ENCODE assay signal across 8 cellular contexts in the genomic region with DNA sequence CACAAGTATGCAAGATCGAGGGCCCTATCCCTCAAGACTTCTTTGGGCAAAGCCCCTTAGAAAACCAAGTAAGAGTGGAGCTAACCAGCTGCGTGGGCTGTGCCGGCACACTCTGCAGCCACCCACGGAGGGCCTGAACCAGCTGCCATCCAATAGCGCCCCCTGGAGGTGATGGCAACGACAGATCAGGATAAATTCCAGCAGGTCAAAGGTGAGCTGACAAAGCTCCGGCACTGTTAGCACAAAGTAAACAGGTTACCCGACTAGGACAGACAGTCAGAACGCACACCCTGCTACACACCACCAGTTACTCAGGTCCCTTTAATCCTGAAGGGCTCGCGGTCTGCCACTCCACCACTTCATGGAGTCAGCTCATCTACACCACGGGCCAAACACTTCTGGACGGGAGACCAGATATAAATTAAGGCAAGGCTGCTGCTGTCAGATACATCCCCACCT. TPM values are rescaled to one million over a fixed set of nuclear protein-coding genes. Genes with fewer than 3 reads are reported as not detected.
A peak's percentile ranks its signal among the peaks of the same experiment; 100 is the strongest.
DNase-seq lines count a peak whose midpoint lies in the region; ATAC-seq, FAIRE-seq and TF ChIP-seq lines count a peak whose summit lies in the region.

No MANE protein-coding gene starts in this region.

- H3K36me3 ChIP-seq in PC-9 (ENCODE audit: low read depth) = 0 out of 2 replicates have a peak, but pooled peaks cover 8% of the 10 kb centered on the region
- peaks cover 0 to 22% of the 10 kb centered on the region in 2 donors for H3K36me3 ChIP-seq in prostate gland

- POLR2A ChIA-PET in PC-9 (lab: Charles Lee; ENCODE audit: unreplicated experiment) = interaction anchor here (0.6 kb wide), 2 partner anchors 364 to 534 kb away, joined by 3 to 10 read pairs; no protein-coding TSS in a partner anchor

- no TSS peak for BruUV-seq in PC-9 (replicated peaks; lab: Mats Ljungman, UMichigan)

- H3K4me1 Mint-ChIP-seq in activated T-helper 1 cell treated with anti-CD3 and anti-CD28 coated beads, Interleukin-12 subunit alpha, Interleukin-12 subunit beta, Interleukin-2, Interleukin-4 antibody, amounts not matched to agents 30 ng/mL and 10 ng/mL and 1 ng/mL, durations not matched to agents 14 hours and 24 hours and 36 hours (ENCODE audit: low read depth) = peaks cover 54% of the 10 kb centered on the region

- no peak overlapping the region for H3K4me3 ChIP-seq in PC-9
- no peak overlapping the region for H3K4me3 ChIP-seq in prostate gland

- no peak overlapping the region for H3K4me2 ChIP-seq in PC-9

- intact Hi-C loops in PC-9 (cut with micrococcal nuclease; ENCODE audit: unreplicated experiment) (loop anchor here (1.0 to 10.0 kb wide), 4 partner anchors 161 to 487 kb away; partner anchors contain the start of gene BAZ2A), prostate gland (cut with DNase I) (no loop called here)
- intact Hi-C loops in activated T-helper 1 cell treated with anti-CD3 and anti-CD28 coated beads, Interleukin-12 subunit alpha, Interleukin-12 subunit beta, Interleukin-2, Interleukin-4 antibody, amounts not matched to agents 30 ng/mL and 10 ng/mL and 1 ng/mL, durations not matched to agents 14 hours and 24 hours and 36 hours (cut with micrococcal nuclease) = loop anchor here (1.0 to 2.0 kb wide), 2 partner anchors 15 to 244 kb away; no protein-coding TSS in a partner anchor

- CTCF ChIA-PET in PC-9 (lab: Charles Lee) = interaction anchor here (0.6 to 1.2 kb wide), 7 partner anchors 14 to 365 kb away, joined by 3 to 9 read pairs (median 4); partner anchors contain the start of genes NEMP1 and STAT6

- H3K27ac Mint-ChIP-seq in activated T-helper 1 cell treated with anti-CD3 and anti-CD28 coated beads, Interleukin-12 subunit alpha, Interleukin-12 subunit beta, Interleukin-2, Interleukin-4 antibody, amounts not matched to agents 30 ng/mL and 10 ng/mL and 1 ng/mL, durations not matched to agents 14 hours and 24 hours and 36 hours = no peak overlapping the region

- H3K9me3 Mint-ChIP-seq in activated T-helper 1 cell treated with anti-CD3 and anti-CD28 coated beads, Interleukin-12 subunit alpha, Interleukin-12 subunit beta, Interleukin-2, Interleukin-4 antibody, amounts not matched to agents 30 ng/mL and 10 ng/mL and 1 ng/mL, durations not matched to agents 14 hours and 24 hours and 36 hours = no peaks in the 10 kb centered on the region

- H3K79me2 ChIP-seq in PC-9 (ENCODE audit: low read depth) = peaks cover 27% of the 10 kb centered on the region

- H3K4me1 ChIP-seq in PC-9 (replicated peaks; ENCODE audit: insufficient read depth) = peaks cover 7% of the 10 kb centered on the region
- no peaks in the 10 kb centered on the region for H3K4me1 ChIP-seq in prostate gland (replicated peaks)

- TF ChIP-seq POLR2A in prostate gland (IDR thresholded peaks at IDR 0.05) = no peak

- WGBS in prostate gland = 26% methylated on average over 13 of the region's 13 CpGs

- peak; percentile 69 for DNase-seq in AG08395 (ENCODE audit: low spot score)
- DNase-seq in GM18507 (ENCODE audit: extremely low spot score, insufficient read length, low read depth) = no peak
- DNase-seq in PC-9 = peak in 1 of 2 experiments; percentile 67
- peak; percentile 66 for DNase-seq in activated T-helper 1 cell treated with anti-CD3 and anti-CD28 coated beads, Interleukin-12 subunit alpha, Interleukin-12 subunit beta, Interleukin-2, Interleukin-4 antibody, amounts not matched to agents 30 ng/mL and 10 ng/mL and 1 ng/mL, durations not matched to agents 14 hours and 24 hours and 36 hours (ENCODE audit: low spot score)
- peak; percentile 74 for DNase-seq in germinal center (ENCODE audit: low spot score)
- peak; percentile 53 for DNase-seq in prostate gland (ENCODE audit: low spot score)
- no peak for DNase-seq in NCI-H526 treated with DMSO at 0.1 percent for 48 hours (lab: John Stamatoyannopoulos, UW)

- peaks cover 11% of the 10 kb centered on the region; the same call in 1 of the 2 replicates for H4K20me1 ChIP-seq in PC-9 (ENCODE audit: insufficient read depth)

- H3K9me3 ChIP-seq in PC-9 (ENCODE audit: insufficient read depth, low read depth) = no peaks in the 10 kb centered on the region
- no peaks in the 10 kb centered on the region for H3K9me3 ChIP-seq in prostate gland

- 0 out of 2 replicates have a peak, but pooled peaks cover 6% of the 10 kb centered on the region for H3F3A ChIP-seq in PC-9 (ENCODE audit: insufficient read depth, low read depth)

- no peak overlapping the region for H3K27ac ChIP-seq in PC-9
- H3K27ac ChIP-seq in prostate gland = peak overlapping the region in 1 of 2 donors; percentile 0

- no peak for ATAC-seq in GM19395 (IDR thresholded peaks at IDR 0.05; ENCODE audit: unreplicated experiment)

- H3K4me3 Mint-ChIP-seq in activated T-helper 1 cell treated with anti-CD3 and anti-CD28 coated beads, Interleukin-12 subunit alpha, Interleukin-12 subunit beta, Interleukin-2, Interleukin-4 antibody, amounts not matched to agents 30 ng/mL and 10 ng/mL and 1 ng/mL, durations not matched to agents 14 hours and 24 hours and 36 hours = no peak overlapping the region

- TF ChIP-seq CTCF in PC-9 (conservative IDR thresholded peaks at IDR 0.05) (peak; percentile 77), prostate gland (IDR thresholded peaks at IDR 0.05) (peak; percentile 30 to 81 (median 73))

- H3K27me3 ChIP-seq in PC-9 (ENCODE audit: insufficient read depth, low read depth) = no peaks in the 10 kb centered on the region
- no peaks in the 10 kb centered on the region for H3K27me3 ChIP-seq in prostate gland (replicated peaks; ENCODE audit: insufficient read depth)

- H2AFZ ChIP-seq in PC-9 = no peak overlapping the region

- FAIRE-seq in GM18507 (lab: Jason Lieb, UNC) = peak; percentile 60

- H3K27me3 Mint-ChIP-seq in activated T-helper 1 cell treated with anti-CD3 and anti-CD28 coated beads, Interleukin-12 subunit alpha, Interleukin-12 subunit beta, Interleukin-2, Interleukin-4 antibody, amounts not matched to agents 30 ng/mL and 10 ng/mL and 1 ng/mL, durations not matched to agents 14 hours and 24 hours and 36 hours (ENCODE audit: insufficient read depth) = no peaks in the 10 kb centered on the region

- no peaks in the 10 kb centered on the region for H3K9me2 ChIP-seq in PC-9 (ENCODE audit: insufficient read depth)

- peaks cover 38% of the 10 kb centered on the region for H3K36me3 Mint-ChIP-seq in activated T-helper 1 cell treated with anti-CD3 and anti-CD28 coated beads, Interleukin-12 subunit alpha, Interleukin-12 subunit beta, Interleukin-2, Interleukin-4 antibody, amounts not matched to agents 30 ng/mL and 10 ng/mL and 1 ng/mL, durations not matched to agents 14 hours and 24 hours and 36 hours (ENCODE audit: low read depth)

RNA-seq across cellular contexts. Expression of gene ZBTB39, which starts 4.9 kb away (rescaled TPM):
- total RNA-seq in PC-9 (2021) = 6.5 and 7.6 TPM in 2 replicates
- 10.3 and 11.2 TPM in 2 replicates for total RNA-seq in activated T-helper 1 cell treated with anti-CD3 and anti-CD28 coated beads, Interleukin-12 subunit alpha, Interleukin-12 subunit beta, Interleukin-2, Interleukin-4 antibody, amounts not matched to agents 30 ng/mL and 10 ng/mL and 1 ng/mL, durations not matched to agents 14 hours and 24 hours and 36 hours
- 10 to 100 TPM in 1 of 2 donors, 1 to 10 TPM in 1; 5.8 to 15.6 TPM for total RNA-seq in prostate gland

RNA-seq across cellular contexts. Expression of gene TAC3, which starts 14.9 kb away (rescaled TPM):
- not detected in 2 replicates for total RNA-seq in PC-9 (2021)
- total RNA-seq in activated T-helper 1 cell treated with anti-CD3 and anti-CD28 coated beads, Interleukin-12 subunit alpha, Interleukin-12 subunit beta, Interleukin-2, Interleukin-4 antibody, amounts not matched to agents 30 ng/mL and 10 ng/mL and 1 ng/mL, durations not matched to agents 14 hours and 24 hours and 36 hours = 0.34 TPM in 1 of 2 replicates, not detected in the other
- not detected for total RNA-seq in prostate gland

RNA-seq across cellular contexts. Expression of gene RDH16, which starts 44.1 kb away (rescaled TPM):
- total RNA-seq in PC-9 (2021) = 0.79 and 0.88 TPM in 2 replicates
- total RNA-seq in activated T-helper 1 cell treated with anti-CD3 and anti-CD28 coated beads, Interleukin-12 subunit alpha, Interleukin-12 subunit beta, Interleukin-2, Interleukin-4 antibody, amounts not matched to agents 30 ng/mL and 10 ng/mL and 1 ng/mL, durations not matched to agents 14 hours and 24 hours and 36 hours = 0.23 and 0.29 TPM in 2 replicates
- total RNA-seq in prostate gland = 1 to 10 TPM; 4.4 to 7.8 TPM

RNA-seq across cellular contexts. Expression of gene MYO1A, which starts 48.5 kb away (rescaled TPM):
- total RNA-seq in PC-9 (2021) (not detected in 2 replicates), prostate gland (under 1 TPM; 0.09 to 0.74 TPM)
- total RNA-seq in activated T-helper 1 cell treated with anti-CD3 and anti-CD28 coated beads, Interleukin-12 subunit alpha, Interleukin-12 subunit beta, Interleukin-2, Interleukin-4 antibody, amounts not matched to agents 30 ng/mL and 10 ng/mL and 1 ng/mL, durations not matched to agents 14 hours and 24 hours and 36 hours = 1.1 and 2.6 TPM in 2 replicates

Comparison
In these comparisons a context has a peak if more than half of its experiments do, and no peak if none do; other contexts are left out.
1. DNase-seq: peak in AG08395 (single experiment), activated T-helper 1 cell treated with anti-CD3 and anti-CD28 coated beads, Interleukin-12 subunit alpha, Interleukin-12 subunit beta, Interleukin-2, Interleukin-4 antibody, amounts not matched to agents 30 ng/mL and 10 ng/mL and 1 ng/mL, durations not matched to agents 14 hours and 24 hours and 36 hours (single experiment), germinal center (single experiment) and prostate gland (single experiment); none in GM18507 (single experiment) and NCI-H526 treated with DMSO at 0.1 percent for 48 hours (single experiment).